Comparison of ENCODE assay signal across 12 cellular contexts in genomic region chr1:93665015-93665414, GRCh38. TPM values are rescaled to one million over a fixed set of nuclear protein-coding genes. Genes with fewer than 3 reads are reported as not detected.
DNase-seq lines count a peak whose midpoint lies in the region; ATAC-seq and TF ChIP-seq lines count a peak whose summit lies in the region.
"Had no signal": no experiment of that assay in that cellular context is flagged by ENCODE, and none has a peak within 500 bp of the region (broad histone marks: within the 10 kb centered on the region; RNA-seq: fewer than 3 reads in every experiment).

No MANE protein-coding gene starts in this region.

- ATAC-seq in left lung: no peak
- no peak for ATAC-seq in HG02623 (IDR thresholded peaks at IDR 0.05; ENCODE audit: unreplicated experiment)
- ATAC-seq in activated T-cell treated with anti-CD3 and anti-CD28 coated beads, Interleukin-2, amount 50 U/mL, for 4 hours: no peak
- ATAC-seq in GM21381 (IDR thresholded peaks at IDR 0.05; ENCODE audit: unreplicated experiment): no peak

- CTCF ChIA-PET in PC-9 (lab: Charles Lee): interaction anchor here (1.0 kb wide), 1 partner anchor 148 kb away, joined by 6 read pairs; no protein-coding TSS in a partner anchor

- peaks cover 100% of the 10 kb centered on the region for H3K4me1 ChIP-seq in PC-9 (replicated peaks; ENCODE audit: insufficient read depth)
- H3K4me1 ChIP-seq in left lung: peaks cover 16 to 41% of the 10 kb centered on the region in 2 donors
- H3K4me1 ChIP-seq in tibial nerve: peaks cover 4 to 99% (median 48%) of the 10 kb centered on the region in 4 donors

- H3K9me2 ChIP-seq in PC-9 (ENCODE audit: insufficient read depth): no peaks in the 10 kb centered on the region

- no peak overlapping the region for H2AFZ ChIP-seq in PC-9

- H3K27me3 ChIP-seq in PC-9 (ENCODE audit: insufficient read depth, low read depth) (no peaks in the 10 kb centered on the region), left lung (no peaks in the 10 kb centered on the region), tibial nerve (no peaks in the 10 kb centered on the region)

- H3K4me3 ChIP-seq in PC-9 (peak overlapping the region; percentile 8; the same call in 1 of the 2 replicates), left lung (no peak overlapping the region), tibial nerve (no peak overlapping the region)

- no peak for DNase-seq in PC-9
- DNase-seq in chondrocyte (ENCODE audit: low spot score): no peak
- DNase-seq in left lung: no peak
- DNase-seq in tibial nerve (ENCODE audit: low spot score in 2 of 2): no peak
- DNase-seq in cerebellum (ENCODE audit: low spot score): no peak
- DNase-seq in activated T-cell treated with anti-CD3 and anti-CD28 coated beads, Interleukin-2, amount 50 U/mL, for 4 hours: no peak
- DNase-seq: activated CD4-positive, alpha-beta T cell treated with anti-CD3 and anti-CD28 coated beads, Interleukin-2, amount 10 ng/mL, durations not matched to agents 24 days and 14 days; CD8-positive, alpha-beta memory T cell; retina; T-helper 1 cell had no signal

- BruUV-seq in PC-9 (replicated peaks; lab: Mats Ljungman, UMichigan): no TSS peak

- WGBS in tibial nerve, 2 donors: 25 to 39% methylated on average over 3 of the region's 3 CpGs

- peaks cover 79% of the 10 kb centered on the region for H3K4me1 Mint-ChIP-seq in chondrocyte (ENCODE audit: low read depth)
- no peaks in the 10 kb centered on the region for H3K4me1 Mint-ChIP-seq in activated T-cell treated with anti-CD3 and anti-CD28 coated beads, Interleukin-2, amount 50 U/mL, for 4 hours (ENCODE audit: low read depth)
- H3K4me1 Mint-ChIP-seq: activated CD4-positive, alpha-beta T cell treated with anti-CD3 and anti-CD28 coated beads, Interleukin-2, amount 10 ng/mL, durations not matched to agents 24 days and 14 days; CD8-positive, alpha-beta memory T cell had no signal

- H3K36me3 ChIP-seq in PC-9 (ENCODE audit: low read depth): peaks cover 86% of the 10 kb centered on the region
- no peaks in the 10 kb centered on the region for H3K36me3 ChIP-seq in left lung
- no peaks in the 10 kb centered on the region for H3K36me3 ChIP-seq in tibial nerve

- H3K9me3 Mint-ChIP-seq in chondrocyte (ENCODE audit: low read depth): no peaks in the 10 kb centered on the region
- H3K9me3 Mint-ChIP-seq in activated T-cell treated with anti-CD3 and anti-CD28 coated beads, Interleukin-2, amount 50 U/mL, for 4 hours: no peaks in the 10 kb centered on the region
- H3K9me3 Mint-ChIP-seq: activated CD4-positive, alpha-beta T cell treated with anti-CD3 and anti-CD28 coated beads, Interleukin-2, amount 10 ng/mL, durations not matched to agents 24 days and 14 days; CD8-positive, alpha-beta memory T cell had no signal

- POLR2A ChIA-PET in PC-9 (lab: Charles Lee; ENCODE audit: unreplicated experiment): interaction anchor here (0.9 kb wide), 1 partner anchor 26 kb away, joined by 8 read pairs; no protein-coding TSS in a partner anchor

- TF ChIP-seq CTCF in PC-9 (conservative IDR thresholded peaks at IDR 0.05) (no peak), chondrocyte (IDR thresholded peaks at IDR 0.05) (no peak), left lung (IDR thresholded peaks at IDR 0.05) (no peak), tibial nerve (IDR thresholded peaks at IDR 0.05) (no peak)

- peaks cover 67% of the 10 kb centered on the region for H4K20me1 ChIP-seq in PC-9 (ENCODE audit: insufficient read depth)

- peaks cover 100% of the 10 kb centered on the region for H3F3A ChIP-seq in PC-9 (ENCODE audit: insufficient read depth, low read depth)

- H3K27ac ChIP-seq in PC-9 (peak overlapping the region; percentile 86), left lung (peak overlapping the region; percentile 30 to 44), tibial nerve (peak overlapping the region; percentile 46 to 91 (median 60))

- H3K36me3 Mint-ChIP-seq in chondrocyte (ENCODE audit: low read depth): no peaks in the 10 kb centered on the region
- no peaks in the 10 kb centered on the region for H3K36me3 Mint-ChIP-seq in activated T-cell treated with anti-CD3 and anti-CD28 coated beads, Interleukin-2, amount 50 U/mL, for 4 hours (ENCODE audit: insufficient read depth)
- H3K36me3 Mint-ChIP-seq: CD8-positive, alpha-beta memory T cell had no signal

- intact Hi-C loops in PC-9 (cut with micrococcal nuclease; ENCODE audit: unreplicated experiment): loop anchor here (2.0 kb wide), 1 partner anchor 26 kb away; no protein-coding TSS in a partner anchor
- intact Hi-C loops in left lung (cut with DNase I): no loop called here

- H3K27ac Mint-ChIP-seq in chondrocyte (ENCODE audit: unreplicated experiment): peak overlapping the region; percentile 93
- H3K27ac Mint-ChIP-seq: activated CD4-positive, alpha-beta T cell treated with anti-CD3 and anti-CD28 coated beads, Interleukin-2, amount 10 ng/mL, durations not matched to agents 24 days and 14 days; CD8-positive, alpha-beta memory T cell had no signal

- no peak for TF ChIP-seq EP300 in tibial nerve (IDR thresholded peaks at IDR 0.05)

- H3K9me3 ChIP-seq in PC-9 (ENCODE audit: insufficient read depth, low read depth) (no peaks in the 10 kb centered on the region), left lung (no peaks in the 10 kb centered on the region), tibial nerve (no peaks in the 10 kb centered on the region)

- peak overlapping the region; percentile 65 for H3K4me2 ChIP-seq in PC-9

- no peak overlapping the region for H3K4me3 Mint-ChIP-seq in chondrocyte (ENCODE audit: unreplicated experiment)
- H3K4me3 Mint-ChIP-seq in activated T-cell treated with anti-CD3 and anti-CD28 coated beads, Interleukin-2, amount 50 U/mL, for 4 hours: no peak overlapping the region
- H3K4me3 Mint-ChIP-seq: activated CD4-positive, alpha-beta T cell treated with anti-CD3 and anti-CD28 coated beads, Interleukin-2, amount 10 ng/mL, durations not matched to agents 24 days and 14 days; CD8-positive, alpha-beta memory T cell had no signal

- H3K27me3 Mint-ChIP-seq in chondrocyte (ENCODE audit: low read depth): no peaks in the 10 kb centered on the region
- H3K27me3 Mint-ChIP-seq in activated T-cell treated with anti-CD3 and anti-CD28 coated beads, Interleukin-2, amount 50 U/mL, for 4 hours (ENCODE audit: low read depth): peaks cover 1% of the 10 kb centered on the region

- H3K79me2 ChIP-seq in PC-9 (ENCODE audit: low read depth): peaks cover 100% of the 10 kb centered on the region

- TF ChIP-seq POLR2A in tibial nerve (IDR thresholded peaks at IDR 0.05): no peak

RNA-seq across cellular contexts. Expression of gene BCAR3, which starts 16.6 kb away (rescaled TPM):
- total RNA-seq in PC-9 (2021) (62.5 and 70.0 TPM in 2 replicates), chondrocyte (12.1 to 20.6 TPM (median 18.5 TPM) in 3 replicates), left lung (10 to 100 TPM; 18.7 to 26.0 TPM), tibial nerve (10 to 100 TPM; 26.2 to 41.8 (median 36.5) TPM), cerebellum (8.5 TPM)
- total RNA-seq in activated T-cell treated with anti-CD3 and anti-CD28 coated beads, Interleukin-2, amount 50 U/mL, for 4 hours: 1 to 10 TPM in 2 of 3 donors, under 1 TPM in 1; 0.53 to 1.7 (median 1.2) TPM
